2 cellular contexts compared by ENCODE assay signal in genomic region chr13:20814224-20814910, GRCh38.
A peak's percentile ranks its signal among the peaks of the same experiment; 100 is the strongest.
TF ChIP-seq lines count a peak whose summit lies in the region.

No MANE protein-coding gene starts in this region.

TF ChIP-seq in liver, 16 proteins besides CTCF, POLR2A, EP300 and RAD21:
- TF ChIP-seq GABPA (IDR thresholded peaks at IDR 0.05 in 1 of 2, conservative IDR thresholded peaks at IDR 0.05 in 1 of 2) = no peak
- TF ChIP-seq JUND (IDR thresholded peaks at IDR 0.05) = peak; percentile 19 to 39
- TF ChIP-seq ATF3 (IDR thresholded peaks at IDR 0.05) = no peak
- no peak for TF ChIP-seq RXRA (IDR thresholded peaks at IDR 0.05)
- TF ChIP-seq YY1 (IDR thresholded peaks at IDR 0.05) = no peak

TF ChIP-seq in HepG2, 621 proteins besides CTCF, POLR2A, EP300 and RAD21:
- no peak for TF ChIP-seq HDAC6 (IDR thresholded peaks at IDR 0.05; ENCODE audit: low read depth, low read length)
- no peak for TF ChIP-seq DDIT3 (CRISPR knock-in tag; IDR thresholded peaks at IDR 0.05)
- no peak for TF ChIP-seq KMT2B (CRISPR knock-in tag; IDR thresholded peaks at IDR 0.05)
- TF ChIP-seq TEAD2 (CRISPR knock-in tag; IDR thresholded peaks at IDR 0.05) = no peak
- TF ChIP-seq ZNF644 (CRISPR knock-in tag; IDR thresholded peaks at IDR 0.05; ENCODE audit: low read depth) = no peak
- TF ChIP-seq ZKSCAN5 (CRISPR knock-in tag; IDR thresholded peaks at IDR 0.05) = no peak
